23 cellular contexts compared by ENCODE assay signal in the genomic region with DNA sequence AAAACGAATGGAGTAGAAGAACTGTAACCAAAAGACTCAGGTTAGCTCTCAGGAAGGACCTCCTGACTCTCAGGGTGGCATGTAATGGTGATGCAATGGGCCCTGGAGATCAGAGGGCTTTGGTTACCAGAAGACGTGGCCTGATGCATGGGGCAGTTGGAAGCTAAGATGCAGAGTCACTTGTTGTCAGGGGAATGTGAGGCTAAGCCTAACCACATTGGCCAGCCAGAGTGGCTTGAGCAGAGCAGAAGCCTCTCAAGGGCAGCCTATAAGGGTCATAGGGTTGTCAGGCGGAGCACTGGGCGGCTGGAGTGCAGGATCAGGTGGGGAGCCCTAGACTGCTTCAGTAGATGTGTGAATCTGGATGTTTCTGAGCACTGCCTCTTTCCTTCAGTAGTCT.
"Had no signal": no experiment of that assay in that cellular context is flagged by ENCODE, and none has a peak within 500 bp of the region (broad histone marks: within the 10 kb centered on the region; RNA-seq: fewer than 3 reads in every experiment).

No MANE protein-coding gene starts in this region.

- H3K4me3 ChIP-seq: adrenal gland, ascending aorta, cardiac muscle cell, colonic mucosa, left lung, lung, ovary, skin epidermis, testis, transverse colon had no signal

- H3K27me3 ChIP-seq: adrenal gland, ascending aorta, cardiac muscle cell, colonic mucosa, left lung, ovary, testis, transverse colon had no signal

- DNase-seq: activated CD4-positive, alpha-beta T cell treated with anti-CD3 and anti-CD28 coated beads for 36 hours; activated CD4-positive, CD25-positive, alpha-beta regulatory T cell; activated naive CD4-positive, alpha-beta T cell; activated naive CD8-positive, alpha-beta T cell treated with anti-CD3 and anti-CD28 coated beads for 36 hours; activated T-cell treated with anti-CD3 and anti-CD28 coated beads for 4 hours; activated T-cell treated with anti-CD3 and anti-CD28 coated beads, Interleukin-2, amount 50 U/mL, for 72 hours; adrenal gland; cerebellar nuclear complex; colonic mucosa; effector CD8-positive, alpha-beta T cell; left lung; mesendoderm; ovary; stimulated activated CD4-positive, alpha-beta T cell treated with anti-CD3 and anti-CD28 coated beads, Interleukin-12 subunit alpha, Interleukin-12 subunit beta, amount 100 ng/mL, for 4 hours; stimulated activated CD4-positive, alpha-beta T cell treated with anti-CD3 and anti-CD28 coated beads, Interleukin-4, amount 100 ng/mL, for 1 hour; stimulated activated naive CD8-positive, alpha-beta T cell treated with anti-CD3 and anti-CD28 coated beads, Interleukin-15, Interleukin-2, amounts not matched to agents 100 U/mL and 50 U/mL, for 24 hours; testis; transverse colon had no signal

- H3K4me1 ChIP-seq: adrenal gland, ascending aorta, colonic mucosa, testis, transverse colon had no signal

- H3K9me3 ChIP-seq: adrenal gland, ascending aorta, colonic mucosa, left lung, ovary, testis, transverse colon had no signal

- H3K27ac ChIP-seq: adrenal gland, ascending aorta, cardiac muscle cell, colonic mucosa, epithelial cell of prostate, left lung, ovary, skin epidermis, testis, transverse colon had no signal

- H3K36me3 ChIP-seq: adrenal gland, ascending aorta, cardiac muscle cell, colonic mucosa, left lung, ovary, transverse colon had no signal
